Comparison of ENCODE assay signal across 8 cellular contexts in the genomic region with DNA sequence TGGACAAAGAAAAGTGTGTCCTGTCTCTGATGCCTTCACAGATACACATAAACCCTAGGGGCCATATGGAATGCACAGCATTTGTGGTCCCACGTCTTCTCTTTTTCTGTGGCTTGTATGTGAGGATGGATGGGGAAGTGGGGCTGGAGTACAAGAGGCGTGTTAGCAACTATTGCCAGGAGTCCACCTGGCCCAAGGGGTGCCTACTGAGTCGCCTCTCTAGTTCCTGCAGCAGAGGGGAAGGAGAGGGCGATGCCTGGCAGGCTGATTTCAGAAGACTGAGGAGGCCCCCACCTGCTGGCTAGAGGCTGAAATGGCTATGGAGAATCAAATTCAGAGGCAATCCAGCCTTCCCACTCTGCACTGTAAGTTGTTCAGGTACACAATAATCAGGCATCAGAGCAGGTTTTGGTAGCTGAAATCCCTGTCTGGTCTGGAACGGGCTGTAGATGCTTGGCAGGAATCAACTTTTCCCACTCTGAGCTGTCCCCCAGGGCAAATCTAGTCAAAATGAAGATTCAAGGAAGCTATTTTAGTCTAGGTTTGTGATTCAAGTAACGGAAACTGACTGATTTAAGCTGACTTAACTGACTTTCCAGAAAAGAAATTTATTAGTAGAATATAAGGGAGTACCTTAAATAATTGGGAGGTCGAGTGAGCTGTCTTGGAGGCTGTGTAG. TPM values are rescaled to one million over a fixed set of nuclear protein-coding genes. Genes with fewer than 3 reads are reported as not detected.
A peak's percentile ranks its signal among the peaks of the same experiment; 100 is the strongest.
DNase-seq lines count a peak whose midpoint lies in the region; ATAC-seq and TF ChIP-seq lines count a peak whose summit lies in the region.

No MANE protein-coding gene starts in this region.

- peak overlapping the region; percentile 72; the same call in 1 of the 2 replicates for H2AFZ ChIP-seq in OCI-LY7 (ENCODE audit: low read length)

- intact Hi-C loops in OCI-LY7 (cut with micrococcal nuclease; ENCODE audit: unreplicated experiment): loop anchor here (1.0 kb wide), 2 partner anchors 24 to 30 kb away; a partner anchor contains a TSS

- H3F3A ChIP-seq in DOHH2 (ENCODE audit: control insufficient read depth, insufficient read depth): no peaks in the 10 kb centered on the region

- no peak overlapping the region for H3K4me3 Mint-ChIP-seq in type B pancreatic cell

- DNase-seq in OCI-LY7 (ENCODE audit: low spot score) (peak; percentile 83), activated T-cell treated with anti-CD3 and anti-CD28 coated beads for 4 hours (peak; percentile 65), fibroblast of gingiva (ENCODE audit: low read depth) (peak; percentile 32), omental fat pad (ENCODE audit: low spot score) (no peak), type B pancreatic cell (ENCODE audit: extremely low spot score, unreplicated experiment) (peak; percentile 69)

- H3K36me3 ChIP-seq in DOHH2 (ENCODE audit: control insufficient read depth, low read length) (peaks cover 2% of the 10 kb centered on the region), OCI-LY7 (ENCODE audit: insufficient read depth, low read length) (peaks cover 29% of the 10 kb centered on the region)

- POLR2A ChIA-PET in OCI-LY7 (lab: Charles Lee): interaction anchor here (0.6 to 1.4 kb wide), 3 partner anchors 29 to 150 kb away, joined by 4 to 5 read pairs (median 4); a partner anchor contains a TSS

- peak overlapping the region; percentile 30 for H3K4me3 ChIP-seq in DOHH2 (ENCODE audit: low read length)
- no peak overlapping the region for H3K4me3 ChIP-seq in OCI-LY7 (ENCODE audit: low read depth, low read length, poor library complexity, severe bottlenecking)

- H3K27me3 Mint-ChIP-seq in type B pancreatic cell: no peaks in the 10 kb centered on the region

- H3K9me3 Mint-ChIP-seq in type B pancreatic cell: no peaks in the 10 kb centered on the region

- H3K9me3 ChIP-seq in DOHH2 (ENCODE audit: control insufficient read depth, insufficient read depth, low read length): peaks cover 4% of the 10 kb centered on the region; the same call in 1 of the 2 replicates
- peaks cover 15% of the 10 kb centered on the region for H3K9me3 ChIP-seq in OCI-LY7 (ENCODE audit: low read length)

- H3K4me1 ChIP-seq in DOHH2 (ENCODE audit: control insufficient read depth, low read length) (peaks cover 37% of the 10 kb centered on the region), OCI-LY7 (ENCODE audit: insufficient read depth, low read length, poor library complexity, severe bottlenecking) (peaks cover 20% of the 10 kb centered on the region)

- TF ChIP-seq CTCF in DOHH2 (IDR thresholded peaks at IDR 0.05; ENCODE audit: low read depth, low read length, poor library complexity, severe bottlenecking) (peak; percentile 87), OCI-LY7 (conservative IDR thresholded peaks at IDR 0.05; ENCODE audit: low read length) (peak; percentile 87), omental fat pad (IDR thresholded peaks at IDR 0.05) (no peak), type B pancreatic cell (conservative IDR thresholded peaks at IDR 0.05) (peak; percentile 69)

- no peaks in the 10 kb centered on the region for H4K20me1 ChIP-seq in DOHH2 (ENCODE audit: control insufficient read depth, insufficient read depth, low read depth, low read length)
- H4K20me1 ChIP-seq in OCI-LY7 (ENCODE audit: insufficient read depth, low read length): no peaks in the 10 kb centered on the region

- no peaks in the 10 kb centered on the region for H3K27me3 ChIP-seq in DOHH2 (ENCODE audit: control insufficient read depth, low read length)

- H3K79me2 ChIP-seq in DOHH2 (ENCODE audit: control insufficient read depth, low read length) (no peaks in the 10 kb centered on the region), OCI-LY7 (ENCODE audit: insufficient read depth, low read depth, low read length) (no peaks in the 10 kb centered on the region)

- BruUV-seq in OCI-LY7 (replicated peaks; lab: Mats Ljungman, UMichigan): no TSS peak

- H3K4me2 ChIP-seq in DOHH2 (ENCODE audit: low read length) (peak overlapping the region; percentile 37), OCI-LY7 (ENCODE audit: low read length) (peak overlapping the region; percentile 32)

- H3K4me1 Mint-ChIP-seq in type B pancreatic cell (ENCODE audit: unreplicated experiment): peaks cover 6% of the 10 kb centered on the region

- H3K27ac Mint-ChIP-seq in type B pancreatic cell: no peak overlapping the region

- peak; percentile 84 for ATAC-seq in HG03196 (IDR thresholded peaks at IDR 0.05; ENCODE audit: unreplicated experiment)
- ATAC-seq in omental fat pad (ENCODE audit: low FRiP score): peak; percentile 44
- no peak for ATAC-seq in GM18858 (IDR thresholded peaks at IDR 0.05; ENCODE audit: unreplicated experiment)

- H3K27ac ChIP-seq in DOHH2 (ENCODE audit: low read depth, low read length) (no peak overlapping the region), OCI-LY7 (ENCODE audit: low read depth, low read length, poor library complexity, severe bottlenecking) (peak overlapping the region; percentile 18)

- CTCF ChIA-PET in OCI-LY7 (lab: Charles Lee; ENCODE audit: unreplicated experiment): interaction anchor here (1.0 to 1.4 kb wide), 3 partner anchors 24 to 30 kb away, joined by 3 to 19 read pairs (median 4); a partner anchor contains a TSS

- no peaks in the 10 kb centered on the region for H3K36me3 Mint-ChIP-seq in type B pancreatic cell

- no peaks in the 10 kb centered on the region for H3K9me2 ChIP-seq in DOHH2 (replicated peaks; ENCODE audit: control insufficient read depth, low read length)
- H3K9me2 ChIP-seq in OCI-LY7 (ENCODE audit: insufficient read depth, low read length): no peaks in the 10 kb centered on the region

RNA-seq across cellular contexts. Expression of a gene that starts 14.9 kb away (rescaled TPM):
- total RNA-seq in OCI-LY7 (2014; rRNA removed; shearing (Covaris generic)): 4.6 and 6.1 TPM in 2 replicates
- total RNA-seq in OCI-LY7 (2022) (11.9 and 13.1 TPM in 2 replicates), omental fat pad (10 to 100 TPM in 3 of 4 donors, 1 to 10 TPM in 1; 6.4 to 37.6 (median 14.3) TPM), type B pancreatic cell (ENCODE audit: low replicate concordance) (21.9 and 27.1 TPM in 2 replicates)

RNA-seq across cellular contexts. Expression of a gene that starts 29.9 kb away (rescaled TPM):
- total RNA-seq in OCI-LY7 (2014; rRNA removed; shearing (Covaris generic)): 56.8 and 60.0 TPM in 2 replicates
- total RNA-seq in OCI-LY7 (2022) (53.7 and 53.8 TPM in 2 replicates), omental fat pad (10 to 100 TPM in 2 of 4 donors, 1 to 10 TPM in 2; 6.6 to 17.4 (median 9.3) TPM), type B pancreatic cell (ENCODE audit: low replicate concordance) (6.2 and 12.1 TPM in 2 replicates)

Comparison
In these comparisons a context has a peak if more than half of its experiments do, and no peak if none do; other contexts are left out.
1. CTCF ChIP-seq: peak in DOHH2 (single experiment), OCI-LY7 (single experiment) and type B pancreatic cell (single experiment); none in omental fat pad (0 of 3).